In the genomic region with DNA sequence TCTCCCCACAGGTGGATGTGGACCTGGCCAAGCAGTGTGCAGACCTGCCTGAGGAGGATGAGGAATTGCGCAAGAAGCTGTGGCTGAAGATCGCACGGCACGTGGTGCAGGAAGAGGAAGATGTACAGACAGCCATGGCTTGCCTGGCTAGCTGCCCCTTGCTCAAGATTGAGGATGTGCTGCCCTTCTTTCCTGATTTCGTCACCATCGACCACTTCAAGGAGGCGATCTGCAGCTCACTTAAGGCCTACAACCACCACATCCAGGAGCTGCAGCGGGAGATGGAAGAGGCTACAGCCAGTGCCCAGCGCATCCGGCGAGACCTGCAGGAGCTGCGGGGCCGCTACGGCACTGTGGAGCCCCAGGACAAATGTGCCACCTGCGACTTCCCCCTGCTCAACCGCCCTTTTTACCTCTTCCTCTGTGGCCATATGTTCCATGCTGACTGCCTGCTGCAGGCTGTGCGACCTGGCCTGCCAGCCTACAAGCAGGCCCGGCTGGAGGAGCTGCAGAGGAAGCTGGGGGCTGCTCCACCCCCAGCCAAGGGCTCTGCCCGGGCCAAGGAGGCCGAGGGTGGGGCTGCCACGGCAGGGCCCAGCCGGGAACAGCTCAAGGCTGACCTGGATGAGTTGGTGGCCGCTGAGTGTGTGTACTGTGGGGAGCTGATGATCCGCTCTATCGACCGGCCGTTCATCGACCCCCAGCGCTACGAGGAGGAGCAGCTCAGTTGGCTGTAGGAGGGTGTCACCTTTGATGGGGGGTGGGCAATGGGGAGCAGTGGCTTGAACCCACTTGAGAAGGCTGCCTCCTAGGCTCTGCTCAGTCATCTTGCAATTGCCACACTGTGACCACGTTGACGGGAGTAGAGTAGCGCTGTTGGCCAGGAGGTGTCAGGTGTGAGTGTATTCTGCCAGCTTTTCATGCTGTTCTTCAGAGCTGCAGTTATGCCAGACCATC, we compare ENCODE assay signal across 11 cellular contexts. TPM values are rescaled to one million over a fixed set of nuclear protein-coding genes. Genes with fewer than 3 reads are reported as not detected.
DNase-seq lines count a peak whose midpoint lies in the region; ATAC-seq and TF ChIP-seq lines count a peak whose summit lies in the region.
"Had no signal": no experiment of that assay in that cellular context is flagged by ENCODE, and none has a peak within 500 bp of the region (broad histone marks: within the 10 kb centered on the region; RNA-seq: fewer than 3 reads in every experiment).

No MANE protein-coding gene starts in this region.

- H3K4me3 ChIP-seq in AG10803 (ENCODE audit: low read length) (no peak overlapping the region), breast epithelium (no peak overlapping the region)

- DNase-seq in AG10803 (ENCODE audit: low read depth) (peak; percentile 38), KG1 (lab: John Stamatoyannopoulos, UW) (peak; percentile 73), breast epithelium (ENCODE audit: low spot score in 2 of 2) (peak in 1 of 2 donors; percentile 70), left lobe of liver (ENCODE audit: low spot score) (peak; percentile 67), NCI-H1417 treated with DMSO at 0.1 percent for 48 hours (lab: John Stamatoyannopoulos, UW) (no peak), putamen (ENCODE audit: low spot score) (no peak)
- DNase-seq: CD4-positive, CD25-positive, alpha-beta regulatory T cell had no signal

- peaks cover 6 to 18% of the 10 kb centered on the region in 2 donors for H3K4me1 ChIP-seq in breast epithelium

- no peak for TF ChIP-seq POLR2A in breast epithelium (IDR thresholded peaks at IDR 0.05)

- H3K27ac ChIP-seq in breast epithelium, result peak overlapping the region; percentile 51 to 57

- H3K27me3 ChIP-seq in breast epithelium, result no peaks in the 10 kb centered on the region

- intact Hi-C loops in breast epithelium (cut with DNase I; ENCODE audit: low total_unique reads), result loop anchor here (10.0 kb wide), 1 partner anchor 208 kb away; a partner anchor contains a TSS

- H3K36me3 ChIP-seq in breast epithelium, result peaks cover 6% of the 10 kb centered on the region

- TF ChIP-seq CTCF in AG10803 (conservative IDR thresholded peaks at IDR 0.05; ENCODE audit: low read length), result no peak
- no peak for TF ChIP-seq CTCF in breast epithelium (IDR thresholded peaks at IDR 0.05)

- no peak for ATAC-seq in left lobe of liver
- ATAC-seq in GM19467 (IDR thresholded peaks at IDR 0.05; ENCODE audit: unreplicated experiment), result no peak
- no peak for ATAC-seq in GM21717 (IDR thresholded peaks at IDR 0.05; ENCODE audit: unreplicated experiment)

- no peaks in the 10 kb centered on the region for H3K9me3 ChIP-seq in breast epithelium

RNA-seq across cellular contexts. Expression of a gene that starts 8.6 kb away (rescaled TPM):
- 10 to 100 TPM; 23.2 to 25.0 (median 23.9) TPM for total RNA-seq in breast epithelium
- total RNA-seq in left lobe of liver, result 10.3 TPM

RNA-seq across cellular contexts. Expression of a gene that starts 26.3 kb away (rescaled TPM):
- total RNA-seq in breast epithelium (10 to 100 TPM in 1 of 3 donors, 1 to 10 TPM in 2; 3.5 to 10.5 (median 5.0) TPM), left lobe of liver (3.7 TPM)
- total RNA-seq: CD4-positive, CD25-positive, alpha-beta regulatory T cell had no signal

RNA-seq across cellular contexts. Expression of a gene that starts 28.8 kb away (rescaled TPM):
- total RNA-seq in breast epithelium, result 10 to 100 TPM in 1 of 3 donors, 1 to 10 TPM in 1, not detected in 1; 8.5 to 12.1 TPM
- total RNA-seq in left lobe of liver, result not detected
- total RNA-seq: CD4-positive, CD25-positive, alpha-beta regulatory T cell; fibroblast of lung; T-cell had no signal

RNA-seq across cellular contexts. Expression of a gene that starts 50.4 kb away (rescaled TPM):
- 10 to 100 TPM in 1 of 3 donors, 1 to 10 TPM in 1, under 1 TPM in 1; 0.32 to 11.9 (median 2.9) TPM for total RNA-seq in breast epithelium
- 1.1 TPM for total RNA-seq in left lobe of liver

RNA-seq across cellular contexts. Expression of a gene that starts 59.0 kb away (rescaled TPM):
- total RNA-seq in breast epithelium (100 to 1,000 TPM in 1 of 3 donors, 10 to 100 TPM in 1, 1 to 10 TPM in 1; 1.8 to 134 (median 86.5) TPM), left lobe of liver (1.6 TPM)

Comparison
In these comparisons a context has a peak if more than half of its experiments do, and no peak if none do; other contexts are left out.
1. DNase-seq: peak in AG10803 (single experiment), KG1 (single experiment) and left lobe of liver (single experiment); none in NCI-H1417 treated with DMSO at 0.1 percent for 48 hours (single experiment) and putamen (single experiment).